ENCODE assay signal across 17 cellular contexts in genomic region chr22:26552466-26552865, GRCh38. TPM values are rescaled to one million over a fixed set of nuclear protein-coding genes. Genes with fewer than 3 reads are reported as not detected.
A peak's percentile ranks its signal among the peaks of the same experiment; 100 is the strongest.
DNase-seq lines count a peak whose midpoint lies in the region; FAIRE-seq and TF ChIP-seq lines count a peak whose summit lies in the region.
"Had no signal": no experiment of that assay in that cellular context is flagged by ENCODE, and none has a peak within 500 bp of the region (broad histone marks: within the 10 kb centered on the region; RNA-seq: fewer than 3 reads in every experiment).

No MANE protein-coding gene starts in this region.

- no peak overlapping the region for H3K4me2 ChIP-seq in skeletal muscle satellite cell (ENCODE audit: low read length)

- no peaks in the 10 kb centered on the region for H3K9me3 ChIP-seq in skeletal muscle satellite cell (replicated peaks; ENCODE audit: low read length)
- H3K9me3 ChIP-seq: esophagus squamous epithelium, ovary, suprapubic skin had no signal

- no peaks in the 10 kb centered on the region for H3K36me3 ChIP-seq in skeletal muscle satellite cell (ENCODE audit: insufficient read depth, low read length)
- H3K36me3 ChIP-seq: esophagus squamous epithelium, ovary, suprapubic skin had no signal

- H3K27me3 ChIP-seq in skeletal muscle satellite cell (ENCODE audit: control insufficient read depth, insufficient read depth, low read length), result no peaks in the 10 kb centered on the region
- H3K27me3 ChIP-seq: dorsolateral prefrontal cortex, esophagus squamous epithelium, ovary, suprapubic skin had no signal

- TF ChIP-seq POLR2A in GM12892 (IDR thresholded peaks at IDR 0.05; ENCODE audit: low read depth, low read length), result no peak

- TF ChIP-seq CTCF in fibroblast of the aortic adventitia (IDR thresholded peaks at IDR 0.05; ENCODE audit: insufficient read depth, low read length), result no peak

- H3K4me3 ChIP-seq in fibroblast of the aortic adventitia (ENCODE audit: low read depth, low read length) (no peak overlapping the region), skeletal muscle satellite cell (ENCODE audit: low read length) (no peak overlapping the region)
- H3K4me3 ChIP-seq: dorsolateral prefrontal cortex, esophagus squamous epithelium, ovary, suprapubic skin had no signal

- FAIRE-seq in GM12892 (lab: Jason Lieb, UNC), result no peak

- H3K4me1 ChIP-seq in skeletal muscle satellite cell (ENCODE audit: control insufficient read depth, insufficient read depth, low read length), result peaks cover 40% of the 10 kb centered on the region

- peak overlapping the region; percentile 72 for H3K9ac ChIP-seq in skeletal muscle satellite cell (ENCODE audit: low read depth, low read length)

- DNase-seq in GOT3 (lab: John Stamatoyannopoulos, UW), result peak; percentile 11
- peak; percentile 8 for DNase-seq in T1000 (lab: John Stamatoyannopoulos, UW)
- DNase-seq in fibroblast of the aortic adventitia (ENCODE audit: low read depth), result peak; percentile 42
- no peak for DNase-seq in SIG-M5 treated with dmso at 0.1 percent for 504 hours (lab: John Stamatoyannopoulos, UW; ENCODE audit: unreplicated experiment)
- DNase-seq in NCI-H187 treated with DMSO at 0.1 percent for 48 hours (lab: John Stamatoyannopoulos, UW), result no peak
- no peak for DNase-seq in GM12892 (ENCODE audit: insufficient read length)
- DNase-seq: activated CD4-positive, alpha-beta memory T cell treated with anti-CD3 and anti-CD28 coated beads for 36 hours; activated T-cell treated with anti-CD3 and anti-CD28 coated beads, Interleukin-2, amount 50 U/mL, for 24 hours; dorsolateral prefrontal cortex; esophagus squamous epithelium; hypothalamus; Kasumi-1; NCI-H2227 treated with DMSO at 0.1 percent for 48 hours; ovary; stimulated activated CD4-positive, alpha-beta T cell treated with anti-CD3 and anti-CD28 coated beads, Interleukin-4, amount 100 ng/mL, for 1 hour had no signal

RNA-seq across cellular contexts. Expression of gene TPST2, which starts 37.5 kb away (rescaled TPM):
- 15.5 and 48.1 TPM in 2 replicates for total RNA-seq in fibroblast of the aortic adventitia (ENCODE audit: low replicate concordance)
- 15.3 and 17.0 TPM in 2 replicates for total RNA-seq in skeletal muscle satellite cell (2012; rRNA removed)
- 12.9 TPM for polyA plus RNA-seq in GM12892 (2012; ENCODE audit: missing spikeins)

RNA-seq across cellular contexts. Expression of gene TFIP11, which starts 40.2 kb away (rescaled TPM):
- total RNA-seq in fibroblast of the aortic adventitia (ENCODE audit: low replicate concordance), result 25.4 and 45.7 TPM in 2 replicates
- 27.1 and 28.4 TPM in 2 replicates for total RNA-seq in skeletal muscle satellite cell (2012; rRNA removed)
- 17.2 TPM for polyA plus RNA-seq in GM12892 (2012; ENCODE audit: missing spikeins)

Comparison
In these comparisons a context has a peak if more than half of its experiments do, and no peak if none do; other contexts are left out.
1. DNase-seq: peak in GOT3 (single experiment), T1000 (single experiment) and fibroblast of the aortic adventitia (single experiment); none in SIG-M5 treated with dmso at 0.1 percent for 504 hours (single experiment), NCI-H187 treated with DMSO at 0.1 percent for 48 hours (single experiment) and GM12892 (single experiment).